Comparison of ENCODE assay signal across 31 cellular contexts in genomic region chr15:101841656-101842055, GRCh38. TPM values are rescaled to one million over a fixed set of nuclear protein-coding genes. Genes with fewer than 3 reads are reported as not detected.
"Had no signal": no experiment of that assay in that cellular context is flagged by ENCODE, and none has a peak within 500 bp of the region (broad histone marks: within the 10 kb centered on the region; RNA-seq: fewer than 3 reads in every experiment).

No MANE protein-coding gene starts in this region.

- ATAC-seq: esophagus mucosa; heart left ventricle; left colon; left ventricle myocardium superior; psoas muscle; right lobe of liver; stimulated activated naive B cell treated with anti-CD40 and anti-IgM and Interleukin-4, amounts not matched to agents 10 μg/mL and 1 μg/mL and 100 μg/mL, for 72 hours; stimulated activated naive CD8-positive, alpha-beta T cell treated with anti-CD3 and anti-CD28 coated beads, Interleukin-15, amount 100 ng/mL, for 72 hours; upper lobe of right lung had no signal

- DNase-seq: dorsolateral prefrontal cortex; effector CD8-positive, alpha-beta T cell; heart left ventricle; hippocampal formation; left colon; left ventricle myocardium superior; mesendoderm; naive B cell; psoas muscle; retina; right lobe of liver; spleen; stimulated activated CD4-positive, alpha-beta T cell treated with anti-CD3 and anti-CD28 coated beads, Interleukin-2, amount 100 ng/mL, for 24 hours; stimulated activated CD4-positive, alpha-beta T cell treated with anti-CD3 and anti-CD28 coated beads, Interleukin-4, amount 100 ng/mL, for 4 hours; stimulated activated naive B cell treated with anti-CD40 and anti-IgM and Interleukin-4, amounts not matched to agents 10 μg/mL and 1 μg/mL and 100 μg/mL, for 72 hours; stimulated activated naive CD8-positive, alpha-beta T cell treated with anti-CD3 and anti-CD28 coated beads, Interleukin-15, amount 100 ng/mL, for 72 hours; testis; upper lobe of right lung had no signal

- H3K4me3 Mint-ChIP-seq: naive B cell; nephron; stimulated activated naive B cell treated with anti-CD40 and anti-IgM and Interleukin-4, amounts not matched to agents 10 μg/mL and 1 μg/mL and 100 μg/mL, for 72 hours; stimulated activated naive CD8-positive, alpha-beta T cell treated with anti-CD3 and anti-CD28 coated beads, Interleukin-15, amount 100 ng/mL, for 72 hours had no signal

- H3K36me3 ChIP-seq: heart left ventricle, neutrophil, right lobe of liver, spleen, tibial nerve, upper lobe of right lung, vagina had no signal

- H3K9me3 ChIP-seq: neutrophil, psoas muscle, right lobe of liver, spleen, testis, upper lobe of right lung, vagina had no signal

- H3K27me3 ChIP-seq: right lobe of liver, testis, tibial nerve, upper lobe of right lung, vagina had no signal

- H3K4me3 ChIP-seq: dorsolateral prefrontal cortex, heart left ventricle, lung, psoas muscle, right lobe of liver, spleen, testis, tibial nerve, upper lobe of right lung, vagina had no signal

- H3K4me1 Mint-ChIP-seq: naive B cell; nephron; stimulated activated naive B cell treated with anti-CD40 and anti-IgM and Interleukin-4, amounts not matched to agents 10 μg/mL and 1 μg/mL and 100 μg/mL, for 72 hours; stimulated activated naive CD8-positive, alpha-beta T cell treated with anti-CD3 and anti-CD28 coated beads, Interleukin-15, amount 100 ng/mL, for 72 hours had no signal

- H3K27ac ChIP-seq: dorsolateral prefrontal cortex, heart left ventricle, neutrophil, psoas muscle, right lobe of liver, spleen, testis, tibial nerve, upper lobe of right lung, vagina had no signal

- H3K4me1 ChIP-seq: heart left ventricle, psoas muscle, right lobe of liver, spleen, testis, tibial nerve, upper lobe of right lung, vagina had no signal

- H3K27ac Mint-ChIP-seq: nephron; stimulated activated naive B cell treated with anti-CD40 and anti-IgM and Interleukin-4, amounts not matched to agents 10 μg/mL and 1 μg/mL and 100 μg/mL, for 72 hours; stimulated activated naive CD8-positive, alpha-beta T cell treated with anti-CD3 and anti-CD28 coated beads, Interleukin-15, amount 100 ng/mL, for 72 hours had no signal

- H3K36me3 Mint-ChIP-seq: naive B cell; stimulated activated naive B cell treated with anti-CD40 and anti-IgM and Interleukin-4, amounts not matched to agents 10 μg/mL and 1 μg/mL and 100 μg/mL, for 72 hours had no signal

- H3K9me3 Mint-ChIP-seq: stimulated activated naive B cell treated with anti-CD40 and anti-IgM and Interleukin-4, amounts not matched to agents 10 μg/mL and 1 μg/mL and 100 μg/mL, for 72 hours; stimulated activated naive CD8-positive, alpha-beta T cell treated with anti-CD3 and anti-CD28 coated beads, Interleukin-15, amount 100 ng/mL, for 72 hours had no signal

RNA-seq across cellular contexts. Expression of gene OR4F15, which starts 29.7 kb away (rescaled TPM):
- total RNA-seq: dorsolateral prefrontal cortex, esophagus mucosa, glomerular endothelial cell, heart left ventricle, left colon, left ventricle myocardium superior, lung, osteoblast, psoas muscle, right lobe of liver, skeletal muscle tissue, spleen, subcutaneous adipose tissue, testis, tibial nerve, upper lobe of right lung, vagina had no signal

RNA-seq across cellular contexts. Expression of gene OR4F6, which starts 38.3 kb away (rescaled TPM):
- total RNA-seq: esophagus mucosa, fibroblast of lung, frontal cortex, glomerular endothelial cell, heart left ventricle, kidney epithelial cell, left colon, left ventricle myocardium superior, lung, osteoblast, psoas muscle, right lobe of liver, skeletal muscle tissue, spleen, subcutaneous adipose tissue, testis, tibial nerve, upper lobe of right lung, vagina had no signal
